31 cellular contexts compared by ENCODE assay signal in the genomic region with DNA sequence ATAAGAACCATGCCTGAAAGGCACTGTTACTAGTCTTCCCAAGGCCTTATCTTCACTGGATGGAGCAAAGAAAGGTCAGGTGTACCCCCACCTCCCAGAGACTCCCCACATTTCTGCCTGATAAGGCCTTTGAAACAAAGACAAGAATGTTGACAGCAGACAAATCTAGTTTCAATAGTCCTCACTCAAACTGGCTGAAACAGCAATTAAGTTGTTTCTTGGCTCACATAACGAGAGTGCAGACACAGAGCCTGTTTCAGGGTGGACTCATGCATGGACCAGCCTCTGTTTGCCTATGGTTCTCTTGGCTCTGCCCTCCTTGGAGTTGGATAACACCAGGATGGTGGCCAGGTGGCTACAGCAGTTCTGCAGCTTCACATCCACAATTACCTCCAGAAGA. TPM values are rescaled to one million over a fixed set of nuclear protein-coding genes. Genes with fewer than 3 reads are reported as not detected.
"Had no signal": no experiment of that assay in that cellular context is flagged by ENCODE, and none has a peak within 500 bp of the region (broad histone marks: within the 10 kb centered on the region; RNA-seq: fewer than 3 reads in every experiment).

No MANE protein-coding gene starts in this region.

- H3K36me3 ChIP-seq: cardiac muscle cell, SJCRH30, WERI-Rb-1 had no signal

- ATAC-seq: activated CD8-positive, alpha-beta memory T cell treated with anti-CD3 and anti-CD28 coated beads, Interleukin-2, amount 10 ng/mL, durations not matched to agents 7 days and 5 days; activated naive CD8-positive, alpha-beta T cell treated with anti-CD3 and anti-CD28 coated beads, Interleukin-2, amount 50 U/mL, for 24 hours had no signal

- H3K27ac ChIP-seq: cardiac muscle cell, SJCRH30, SK-N-MC, WERI-Rb-1 had no signal

- H3K4me1 ChIP-seq: SJCRH30 had no signal

- H3K4me3 ChIP-seq: cardiac muscle cell, SJCRH30, SK-N-MC had no signal

- DNase-seq: activated CD4-positive, alpha-beta memory T cell treated with anti-CD3 and anti-CD28 coated beads, Interleukin-2, amount 10 ng/mL, durations not matched to agents 7 days and 5 days; activated CD4-positive, alpha-beta T cell treated with anti-CD3 and anti-CD28 coated beads for 1 hour; activated CD4-positive, alpha-beta T cell treated with anti-CD3 and anti-CD28 coated beads for 48 hours; activated CD4-positive, CD25-positive, alpha-beta regulatory T cell; activated CD8-positive, alpha-beta memory T cell treated with anti-CD3 and anti-CD28 coated beads for 24 hours; activated CD8-positive, alpha-beta memory T cell treated with anti-CD3 and anti-CD28 coated beads, Interleukin-2, amount 10 ng/mL, durations not matched to agents 7 days and 5 days; activated CD8-positive, alpha-beta memory T cell treated with anti-CD3 and anti-CD28 coated beads, Interleukin-2, amount 50 U/mL, for 48 hours; activated effector memory CD4-positive, alpha-beta T cell treated with Interleukin-2 at 50 U/mL for 16 hours; activated naive CD4-positive, alpha-beta T cell treated with anti-CD3 and anti-CD28 coated beads, Interleukin-2, amount 10 ng/mL, durations not matched to agents 7 days and 5 days; activated naive CD8-positive, alpha-beta T cell treated with anti-CD3 and anti-CD28 coated beads, Interleukin-2, amount 50 U/mL, for 24 hours; activated T-cell treated with anti-CD3 and anti-CD28 coated beads, Interleukin-2, amount 50 U/mL, for 48 hours; anterior cingulate cortex; NCI-H1105; NCI-H1417 treated with DMSO at 0.1 percent for 48 hours; NCI-H187 treated with DMSO at 0.1 percent for 48 hours; NCI-H2081; NCI-H2171 treated with DMSO at 0.1 percent for 48 hours; NCI-H2227 treated with DMSO at 0.1 percent for 48 hours; NCI-H446; NCI-H510A treated with DMSO at 0.1 percent for 48 hours; NCI-H82; OCI-M1; SHP77; SJCRH30; T1000; WERI-Rb-1 had no signal

- H3K27me3 ChIP-seq: cardiac muscle cell, SJCRH30 had no signal

RNA-seq across cellular contexts. Expression of a gene that starts 7.5 kb away (rescaled TPM):
- total RNA-seq: activated CD4-positive, alpha-beta memory T cell treated with anti-CD3 and anti-CD28 coated beads, Interleukin-2, amount 10 ng/mL, durations not matched to agents 7 days and 5 days; activated CD8-positive, alpha-beta memory T cell treated with anti-CD3 and anti-CD28 coated beads, Interleukin-2, amount 10 ng/mL, durations not matched to agents 7 days and 5 days; SJCRH30; T-helper 1 cell treated with Interleukin-12 subunit alpha and Interleukin-12 subunit beta and Interleukin-4 antibody, amounts not matched to agents 30 ng/mL and 1 ng/mL, for 36 hours; T-helper 2 cell treated with Interferon-gamma antibody and Interleukin-4, amounts not matched to agents 100 ng/mL and 5 ng/mL, for 36 hours had no signal

RNA-seq across cellular contexts. Expression of a gene that starts 12.4 kb away (rescaled TPM):
- total RNA-seq: activated CD4-positive, alpha-beta memory T cell treated with anti-CD3 and anti-CD28 coated beads, Interleukin-2, amount 10 ng/mL, durations not matched to agents 7 days and 5 days; activated CD8-positive, alpha-beta memory T cell treated with anti-CD3 and anti-CD28 coated beads, Interleukin-2, amount 10 ng/mL, durations not matched to agents 7 days and 5 days; M059J; SJCRH30; T-helper 1 cell treated with Interleukin-12 subunit alpha and Interleukin-12 subunit beta and Interleukin-4 antibody, amounts not matched to agents 30 ng/mL and 1 ng/mL, for 36 hours; T-helper 2 cell treated with Interferon-gamma antibody and Interleukin-4, amounts not matched to agents 100 ng/mL and 5 ng/mL, for 36 hours had no signal
- polyA plus RNA-seq: cardiac muscle cell had no signal
